In the genomic region with DNA sequence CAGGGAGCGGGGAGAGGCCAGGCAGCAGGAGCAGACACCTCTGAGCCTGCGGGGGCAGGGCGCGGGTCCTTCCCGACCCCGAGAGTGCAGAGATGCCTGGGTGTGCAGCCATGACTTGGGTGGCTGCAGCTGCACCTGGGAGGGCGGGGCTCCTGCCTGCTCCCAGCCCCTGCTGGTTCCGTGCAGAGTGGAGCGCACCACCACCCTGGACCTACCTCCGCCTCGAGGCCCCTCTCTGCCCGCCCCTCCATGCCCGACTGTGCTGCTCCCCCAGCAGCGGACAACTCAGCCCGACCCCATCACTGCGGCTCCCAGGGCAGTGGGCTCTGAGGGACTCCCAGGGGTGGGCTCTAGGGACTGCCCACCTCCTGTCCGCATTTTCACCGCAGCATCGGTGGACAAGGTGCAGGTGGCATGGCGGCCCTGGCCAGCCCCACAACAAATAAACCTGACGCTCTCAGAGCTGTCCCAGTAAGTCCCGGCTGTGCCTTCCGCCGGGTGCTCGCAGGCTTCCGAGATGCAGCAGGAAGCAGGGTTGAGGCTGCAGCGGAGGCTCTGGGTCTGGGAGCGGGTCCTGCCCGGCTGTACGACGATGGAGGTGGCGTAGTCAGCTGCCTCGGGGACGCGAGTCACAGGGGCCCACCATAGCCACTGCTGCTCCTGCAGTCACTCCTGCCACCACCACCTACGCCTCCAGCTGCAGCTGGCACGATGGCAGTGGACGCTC, we compare ENCODE assay signal across 27 cellular contexts.
DNase-seq lines count a peak whose midpoint lies in the region; ATAC-seq, FAIRE-seq and TF ChIP-seq lines count a peak whose summit lies in the region.
"Had no signal": no experiment of that assay in that cellular context is flagged by ENCODE, and none has a peak within 500 bp of the region (broad histone marks: within the 10 kb centered on the region; RNA-seq: fewer than 3 reads in every experiment).

No MANE protein-coding gene starts in this region.

- no peak overlapping the region for H3K56ac ChIP-seq in H9 (ENCODE audit: insufficient read length, low read depth, low read length)

- no peaks in the 10 kb centered on the region for H3K9me3 ChIP-seq in H9 (ENCODE audit: control insufficient read depth, low read depth, low read length)
- H3K9me3 ChIP-seq in neuronal stem cell (replicated peaks in 1 of 2; ENCODE audit: control insufficient read depth in 2 of 2, insufficient read depth in 1 of 2, low read depth in 1 of 2, low read length in 2 of 2): no peaks in the 10 kb centered on the region
- H3K9me3 ChIP-seq in trophoblast cell (ENCODE audit: insufficient read depth, low read depth, low read length): peaks cover 7% of the 10 kb centered on the region
- H3K9me3 ChIP-seq: BE2C had no signal

- H4K5ac ChIP-seq in H9 (ENCODE audit: insufficient read length, low read depth, low read length): no peak overlapping the region

- H3K27me3 Mint-ChIP-seq in H9 (ENCODE audit: low read depth): no peaks in the 10 kb centered on the region
- H3K27me3 Mint-ChIP-seq in activated naive CD4-positive, alpha-beta T cell treated with anti-CD3 and anti-CD28 coated beads for 36 hours (ENCODE audit: low read depth): no peaks in the 10 kb centered on the region

- H3K36me3 ChIP-seq in H7 (replicated peaks; ENCODE audit: control insufficient read depth, insufficient read depth, low read length) (no peaks in the 10 kb centered on the region), neuronal stem cell (replicated peaks in 1 of 2; ENCODE audit: control insufficient read depth in 2 of 2, insufficient read depth in 2 of 2, low read length in 2 of 2) (no peaks in the 10 kb centered on the region), trophoblast cell (ENCODE audit: control insufficient read depth in 1 of 2, insufficient read depth in 2 of 2, low read length in 2 of 2) (no peaks in the 10 kb centered on the region)
- H3K36me3 ChIP-seq: BE2C, BLaER1 had no signal

- no peak for ATAC-seq in HG03342 (IDR thresholded peaks at IDR 0.05; ENCODE audit: unreplicated experiment)
- ATAC-seq in GM21825 (IDR thresholded peaks at IDR 0.05; ENCODE audit: unreplicated experiment): no peak
- ATAC-seq: GM12878 had no signal

- H3K79me1 ChIP-seq in H9 (ENCODE audit: insufficient read depth, low read depth, low read length, poor library complexity, severe bottlenecking) (no peaks in the 10 kb centered on the region), neuronal stem cell (ENCODE audit: low read depth, low read length) (no peaks in the 10 kb centered on the region), trophoblast cell (ENCODE audit: low read length) (no peaks in the 10 kb centered on the region)

- no peaks in the 10 kb centered on the region for H3K79me2 ChIP-seq in H9 (ENCODE audit: insufficient read depth, low read length)
- H3K79me2 ChIP-seq in trophoblast cell (ENCODE audit: control insufficient read depth, insufficient read depth, low read length, poor library complexity): no peaks in the 10 kb centered on the region

- H3K4me3 ChIP-seq in H7 (ENCODE audit: insufficient read depth, low read depth, low read length) (no peak overlapping the region), neuronal stem cell (ENCODE audit: low read length in 2 of 2) (no peak overlapping the region), trophoblast cell (ENCODE audit: low read depth, low read length) (no peak overlapping the region)
- H3K4me3 ChIP-seq: BLaER1, GM12878 had no signal

- H4K12ac ChIP-seq in trophoblast cell (ENCODE audit: low read depth, low read length): no peak overlapping the region

- H2BK12ac ChIP-seq in H9 (ENCODE audit: insufficient read length, low read depth, low read length) (no peak overlapping the region), neuronal stem cell (ENCODE audit: low read length) (peak overlapping the region; percentile 63), trophoblast cell (ENCODE audit: low read length) (no peak overlapping the region)

- H3K9me3 Mint-ChIP-seq in H9: peaks cover 0 to 2% of the 10 kb centered on the region in 2 experiments; a peak in 1 of 5 replicates
- H3K9me3 Mint-ChIP-seq in activated naive CD4-positive, alpha-beta T cell treated with anti-CD3 and anti-CD28 coated beads for 36 hours: no peaks in the 10 kb centered on the region
- H3K9me3 Mint-ChIP-seq: CD4-positive, alpha-beta memory T cell; CD4-positive, CD25-positive, alpha-beta regulatory T cell; CD8-positive, alpha-beta memory T cell had no signal

- FAIRE-seq in urothelium cell line (lab: Jason Lieb, UNC): peak; percentile 13
- FAIRE-seq: A204.1, GM12878, GM12892, GM18507 had no signal

- TF ChIP-seq CTCF in H9 (conservative IDR thresholded peaks at IDR 0.05): no peak

- H2BK15ac ChIP-seq in H9 (ENCODE audit: low read depth, low read length): no peak overlapping the region
- no peak overlapping the region for H2BK15ac ChIP-seq in neuronal stem cell (ENCODE audit: low read length)

- WGBS in H9 (ENCODE audit: extremely low coverage, insufficient read length, low lambda C conversion rate): no CpG with 5 or more reads among the region's 38 CpGs
- WGBS in neuronal stem cell (ENCODE audit: extremely low coverage in 2 of 2, insufficient read length in 2 of 2, insufficient replicate concordance in 1 of 2), 2 donors: no CpG with 5 or more reads among the region's 38 CpGs
- WGBS in trophoblast cell (ENCODE audit: extremely low coverage, insufficient coverage, insufficient read length): no CpG with 5 or more reads among the region's 38 CpGs

- no peak overlapping the region for H4K8ac ChIP-seq in H9 (replicated peaks; ENCODE audit: insufficient read length, low read depth, low read length)
- H4K8ac ChIP-seq in neuronal stem cell (ENCODE audit: low read depth, low read length): no peak overlapping the region
- H4K8ac ChIP-seq in trophoblast cell (ENCODE audit: low read depth, low read length): no peak overlapping the region

- H2AK5ac ChIP-seq in H9 (ENCODE audit: insufficient read length, low read length) (no peak overlapping the region), neuronal stem cell (ENCODE audit: low read depth, low read length) (peak overlapping the region; percentile 77), trophoblast cell (ENCODE audit: low read length) (no peak overlapping the region)

- peaks cover 0 to 5% (median 0%) of the 10 kb centered on the region in 3 experiments; a peak in 1 of 7 replicates for H3K36me3 Mint-ChIP-seq in H9 (ENCODE audit: insufficient read depth in 1 of 3, low read depth in 3 of 3)
- no peaks in the 10 kb centered on the region for H3K36me3 Mint-ChIP-seq in activated naive CD4-positive, alpha-beta T cell treated with anti-CD3 and anti-CD28 coated beads for 36 hours (ENCODE audit: low read depth)
- H3K36me3 Mint-ChIP-seq: CD14-positive monocyte; CD4-positive, alpha-beta memory T cell; CD4-positive, CD25-positive, alpha-beta regulatory T cell; CD8-positive, alpha-beta memory T cell had no signal

- H3K23ac ChIP-seq in H9 (ENCODE audit: insufficient read length, low read depth, low read length) (no peak overlapping the region), neuronal stem cell (ENCODE audit: low read depth, low read length, poor library complexity) (peak overlapping the region; percentile 97), trophoblast cell (ENCODE audit: low read length) (no peak overlapping the region)

- H3K4ac ChIP-seq in H9 (ENCODE audit: low read depth, low read length) (no peak overlapping the region), neuronal stem cell (ENCODE audit: low read length) (no peak overlapping the region), trophoblast cell (ENCODE audit: low read depth, low read length) (no peak overlapping the region)

- no peak overlapping the region for H3K4me3 Mint-ChIP-seq in H9
- H3K4me3 Mint-ChIP-seq in activated naive CD4-positive, alpha-beta T cell treated with anti-CD3 and anti-CD28 coated beads for 36 hours: no peak overlapping the region
- H3K4me3 Mint-ChIP-seq: CD14-positive monocyte; CD4-positive, alpha-beta memory T cell; CD4-positive, CD25-positive, alpha-beta regulatory T cell; CD8-positive, alpha-beta memory T cell had no signal

- H4K20me1 ChIP-seq in H9 (ENCODE audit: control insufficient read depth, insufficient read depth, insufficient read length): no peaks in the 10 kb centered on the region
- H4K20me1 ChIP-seq: BLaER1 had no signal

- H3K14ac ChIP-seq in H9 (ENCODE audit: insufficient read depth, low read length) (peak overlapping the region; percentile 57; the same call in 1 of the 2 replicates), neuronal stem cell (ENCODE audit: low read length) (no peak overlapping the region), trophoblast cell (ENCODE audit: low read length) (no peak overlapping the region)

- H3K27me3 ChIP-seq in H7 (ENCODE audit: control insufficient read depth, insufficient read depth, low read length): no peaks in the 10 kb centered on the region
- H3K27me3 ChIP-seq in H9 (ENCODE audit: insufficient read depth, low read length): no peaks in the 10 kb centered on the region
- no peaks in the 10 kb centered on the region for H3K27me3 ChIP-seq in neuronal stem cell (ENCODE audit: control insufficient read depth in 3 of 3, insufficient read depth in 3 of 3, low read depth in 1 of 3, low read length in 3 of 3)
- H3K27me3 ChIP-seq in trophoblast cell (ENCODE audit: insufficient read depth, low read length): no peaks in the 10 kb centered on the region
- H3K27me3 ChIP-seq: BE2C, BLaER1 had no signal

- no peak overlapping the region for H2BK120ac ChIP-seq in H9 (ENCODE audit: low read depth, low read length, poor library complexity, severe bottlenecking)
- peak overlapping the region; percentile 84 for H2BK120ac ChIP-seq in neuronal stem cell (ENCODE audit: low read depth, low read length)
- no peak overlapping the region for H2BK120ac ChIP-seq in trophoblast cell (ENCODE audit: insufficient read depth, low read length, poor library complexity)

- H4K91ac ChIP-seq in H9 (ENCODE audit: insufficient read length, low read depth, low read length): no peak overlapping the region
- no peak overlapping the region for H4K91ac ChIP-seq in neuronal stem cell (ENCODE audit: low read depth, low read length, poor library complexity)
- no peak overlapping the region for H4K91ac ChIP-seq in trophoblast cell (ENCODE audit: low read depth, low read length)

- H3K27ac Mint-ChIP-seq in H9: no peak overlapping the region
- H3K27ac Mint-ChIP-seq in activated naive CD4-positive, alpha-beta T cell treated with anti-CD3 and anti-CD28 coated beads for 36 hours: no peak overlapping the region
- H3K27ac Mint-ChIP-seq: CD14-positive monocyte; CD4-positive, CD25-positive, alpha-beta regulatory T cell had no signal

- H2BK20ac ChIP-seq in H9 (ENCODE audit: low read depth, low read length, poor library complexity, severe bottlenecking): no peak overlapping the region

- peaks cover 3% of the 10 kb centered on the region; the same call in 1 of the 2 replicates for H3K4me1 ChIP-seq in H9 (ENCODE audit: insufficient read depth, low read length)
- H3K4me1 ChIP-seq in neuronal stem cell (ENCODE audit: control insufficient read depth in 2 of 2, insufficient read depth in 1 of 2, low read depth in 1 of 2, low read length in 2 of 2): peaks cover 0 to 2% of the 10 kb centered on the region in 2 donors
- no peaks in the 10 kb centered on the region for H3K4me1 ChIP-seq in trophoblast cell (ENCODE audit: control insufficient read depth in 1 of 2, insufficient read depth in 2 of 2, low read length in 2 of 2)
- H3K4me1 ChIP-seq: BE2C, BLaER1 had no signal

- DNase-seq in H7 (peak; percentile 34), H9 (no peak), neuronal stem cell (ENCODE audit: low spot score) (no peak), urothelium cell line (ENCODE audit: low spot score) (no peak), trophoblast cell (no peak)
- DNase-seq in activated naive CD4-positive, alpha-beta T cell treated with anti-CD3 and anti-CD28 coated beads for 36 hours: no peak
- DNase-seq: 8988T; ACHN; BE2C; C1 segment of cervical spinal cord; CD4-positive, alpha-beta memory T cell; CD4-positive, CD25-positive, alpha-beta regulatory T cell; CD8-positive, alpha-beta memory T cell; COR-L47; DMS53; DMS79; DND-41; EL; GDM1 had no signal

- CTCF ChIA-PET in activated naive CD4-positive, alpha-beta T cell treated with anti-CD3 and anti-CD28 coated beads for 36 hours (lab: Charles Lee): no interaction called here

- H3K23me2 ChIP-seq in H9 (ENCODE audit: insufficient read length, low read depth, low read length, poor library complexity, severe bottlenecking): peaks cover 4% of the 10 kb centered on the region

- H2AFZ ChIP-seq in H9 (ENCODE audit: low read length) (no peak overlapping the region), neuronal stem cell (ENCODE audit: low read length) (no peak overlapping the region), trophoblast cell (ENCODE audit: insufficient read depth, low read length, poor library complexity) (no peak overlapping the region)

- H3K4me2 ChIP-seq in H9 (ENCODE audit: insufficient read depth, insufficient read length, low read length) (no peak overlapping the region), neuronal stem cell (ENCODE audit: insufficient read depth, low read length, poor library complexity, severe bottlenecking) (no peak overlapping the region), trophoblast cell (ENCODE audit: low read length) (no peak overlapping the region)
- H3K4me2 ChIP-seq: BLaER1 had no signal

- H3K9ac ChIP-seq in H9 (ENCODE audit: extremely low read depth, insufficient read length, low read length) (no peak overlapping the region), neuronal stem cell (ENCODE audit: low read depth, low read length, poor library complexity) (no peak overlapping the region), trophoblast cell (ENCODE audit: low read length) (no peak overlapping the region)
- H3K9ac ChIP-seq: BLaER1 had no signal

- no peak overlapping the region for H2BK5ac ChIP-seq in H9 (ENCODE audit: insufficient read length, low read length)
- no peak overlapping the region for H2BK5ac ChIP-seq in neuronal stem cell (ENCODE audit: low read length)
- no peak overlapping the region for H2BK5ac ChIP-seq in trophoblast cell (ENCODE audit: low read depth, low read length, poor library complexity)

- H3K4me1 Mint-ChIP-seq in H9: peaks cover 16 to 20% of the 10 kb centered on the region in 2 experiments
- H3K4me1 Mint-ChIP-seq in activated naive CD4-positive, alpha-beta T cell treated with anti-CD3 and anti-CD28 coated beads for 36 hours (ENCODE audit: low read depth): no peaks in the 10 kb centered on the region
- H3K4me1 Mint-ChIP-seq: CD14-positive monocyte; CD4-positive, alpha-beta memory T cell; CD4-positive, CD25-positive, alpha-beta regulatory T cell; CD8-positive, alpha-beta memory T cell had no signal

- no peak overlapping the region for H3T11ph ChIP-seq in H9 (ENCODE audit: low read length)

- no peak overlapping the region for H3K18ac ChIP-seq in H9 (ENCODE audit: insufficient read length, low read depth, low read length)
- peak overlapping the region; percentile 86 for H3K18ac ChIP-seq in neuronal stem cell (ENCODE audit: low read length)
- H3K18ac ChIP-seq in trophoblast cell (ENCODE audit: low read length): no peak overlapping the region

- no peak overlapping the region for H3K27ac ChIP-seq in H9 (ENCODE audit: insufficient read length, low read depth, low read length)
- H3K27ac ChIP-seq in neuronal stem cell (replicated peaks; ENCODE audit: low read length): no peak overlapping the region
- no peak overlapping the region for H3K27ac ChIP-seq in trophoblast cell (ENCODE audit: low read depth, low read length)
- H3K27ac ChIP-seq: BLaER1 had no signal

- intact Hi-C loops in activated naive CD4-positive, alpha-beta T cell treated with anti-CD3 and anti-CD28 coated beads for 36 hours (cut with micrococcal nuclease): no loop called here
